1 cellular context compared by ENCODE assay signal in the genomic region with DNA sequence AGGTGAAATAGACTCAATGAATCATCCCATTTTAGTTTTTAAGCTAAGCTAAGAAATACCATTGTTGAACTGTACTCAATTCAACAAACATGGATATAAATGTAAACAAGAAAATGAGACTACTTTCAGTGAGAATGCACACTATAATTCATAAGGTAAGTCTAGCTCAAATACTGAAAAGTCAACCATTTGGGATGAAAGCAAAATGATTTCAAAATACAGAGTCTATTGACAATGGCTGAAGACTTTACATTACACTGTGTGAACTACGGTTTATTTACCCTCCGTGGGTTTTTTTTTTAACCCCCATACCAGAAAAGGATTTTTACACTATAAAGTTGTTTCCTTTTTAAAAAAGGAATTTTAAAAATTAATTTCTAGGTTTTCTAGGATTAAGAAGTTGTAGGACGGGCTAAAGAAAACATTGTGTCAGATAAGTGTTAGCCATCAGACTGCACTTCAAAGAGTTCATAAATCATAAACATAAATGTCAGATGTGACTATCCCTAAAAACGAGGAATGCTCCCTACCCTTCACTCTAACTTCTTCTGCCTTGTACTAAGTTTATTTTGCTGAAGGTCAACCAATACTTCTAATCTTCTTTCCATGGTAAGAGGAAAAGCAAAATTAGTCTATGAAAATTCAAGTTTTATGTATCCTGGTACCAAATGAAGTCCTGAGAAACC.
TF ChIP-seq lines count a peak whose summit lies in the region.

No MANE protein-coding gene starts in this region.

TF ChIP-seq in HepG2, 621 proteins besides CTCF, POLR2A, EP300 and RAD21 (continued from another document and continues in another):
- TF ChIP-seq PAXIP1 (CRISPR knock-in tag; conservative IDR thresholded peaks at IDR 0.05) (peak; percentile 58), ZNF589 (CRISPR knock-in tag; conservative IDR thresholded peaks at IDR 0.05) (no peak), GRHL1 (CRISPR knock-in tag; conservative IDR thresholded peaks at IDR 0.05) (no peak), CEBPG (CRISPR knock-in tag; IDR thresholded peaks at IDR 0.05) (peak; percentile 48), ZNF431 (CRISPR knock-in tag; IDR thresholded peaks at IDR 0.05; ENCODE audit: borderline replicate concordance, low read depth) (no peak), IRX3 (CRISPR knock-in tag; IDR thresholded peaks at IDR 0.05; ENCODE audit: borderline replicate concordance, low read depth) (no peak), FOXA1 (IDR thresholded peaks at IDR 0.05) (peak; percentile 72), FOXA1 (CRISPR knock-in tag; IDR thresholded peaks at IDR 0.05) (peak; percentile 58; the same call in 1 of the 2 replicates), FUBP1 (CRISPR knock-in tag; IDR thresholded peaks at IDR 0.05; ENCODE audit: borderline replicate concordance) (no peak), ZFP36L2 (CRISPR knock-in tag; IDR thresholded peaks at IDR 0.05) (no peak), PTBP1 (IDR thresholded peaks at IDR 0.05; ENCODE audit: low read depth, low read length, poor library complexity, severe bottlenecking) (no peak), ZNF761 (CRISPR knock-in tag; conservative IDR thresholded peaks at IDR 0.05) (no peak), RELA (CRISPR knock-in tag; IDR thresholded peaks at IDR 0.05) (no peak), CCDC6 (CRISPR knock-in tag; IDR thresholded peaks at IDR 0.05) (no peak), ZNF564 (CRISPR knock-in tag; IDR thresholded peaks at IDR 0.05) (no peak), THAP11 (CRISPR knock-in tag; IDR thresholded peaks at IDR 0.05) (0 out of 2 replicates have a peak, but pooled peaks have one; percentile 30), ZNF569 (CRISPR knock-in tag; IDR thresholded peaks at IDR 0.05; ENCODE audit: borderline replicate concordance) (no peak), RERE (CRISPR knock-in tag; IDR thresholded peaks at IDR 0.05; ENCODE audit: low read depth) (peak; percentile 70; the same call in 1 of the 2 replicates), ZSCAN25 (CRISPR knock-in tag; IDR thresholded peaks at IDR 0.05) (no peak), HDAC1 (CRISPR knock-in tag; IDR thresholded peaks at IDR 0.05) (no peak), ZNF343 (CRISPR knock-in tag; IDR thresholded peaks at IDR 0.05) (no peak), ZNF460 (CRISPR knock-in tag; IDR thresholded peaks at IDR 0.05; ENCODE audit: borderline replicate concordance) (no peak), ERF (CRISPR knock-in tag; IDR thresholded peaks at IDR 0.05) (no peak), ADNP (CRISPR knock-in tag; IDR thresholded peaks at IDR 0.05) (no peak), ISL2 (CRISPR knock-in tag; IDR thresholded peaks at IDR 0.05) (peak; percentile 84), GATA4 (IDR thresholded peaks at IDR 0.05; ENCODE audit: borderline replicate concordance, low read depth) (no peak), PPARG (CRISPR knock-in tag; conservative IDR thresholded peaks at IDR 0.05) (0 out of 2 replicates have a peak, but pooled peaks have one; percentile 13), SAP130 (CRISPR knock-in tag; IDR thresholded peaks at IDR 0.05; ENCODE audit: low read depth) (peak; percentile 54)
- TF ChIP-seq, protein P1, sequence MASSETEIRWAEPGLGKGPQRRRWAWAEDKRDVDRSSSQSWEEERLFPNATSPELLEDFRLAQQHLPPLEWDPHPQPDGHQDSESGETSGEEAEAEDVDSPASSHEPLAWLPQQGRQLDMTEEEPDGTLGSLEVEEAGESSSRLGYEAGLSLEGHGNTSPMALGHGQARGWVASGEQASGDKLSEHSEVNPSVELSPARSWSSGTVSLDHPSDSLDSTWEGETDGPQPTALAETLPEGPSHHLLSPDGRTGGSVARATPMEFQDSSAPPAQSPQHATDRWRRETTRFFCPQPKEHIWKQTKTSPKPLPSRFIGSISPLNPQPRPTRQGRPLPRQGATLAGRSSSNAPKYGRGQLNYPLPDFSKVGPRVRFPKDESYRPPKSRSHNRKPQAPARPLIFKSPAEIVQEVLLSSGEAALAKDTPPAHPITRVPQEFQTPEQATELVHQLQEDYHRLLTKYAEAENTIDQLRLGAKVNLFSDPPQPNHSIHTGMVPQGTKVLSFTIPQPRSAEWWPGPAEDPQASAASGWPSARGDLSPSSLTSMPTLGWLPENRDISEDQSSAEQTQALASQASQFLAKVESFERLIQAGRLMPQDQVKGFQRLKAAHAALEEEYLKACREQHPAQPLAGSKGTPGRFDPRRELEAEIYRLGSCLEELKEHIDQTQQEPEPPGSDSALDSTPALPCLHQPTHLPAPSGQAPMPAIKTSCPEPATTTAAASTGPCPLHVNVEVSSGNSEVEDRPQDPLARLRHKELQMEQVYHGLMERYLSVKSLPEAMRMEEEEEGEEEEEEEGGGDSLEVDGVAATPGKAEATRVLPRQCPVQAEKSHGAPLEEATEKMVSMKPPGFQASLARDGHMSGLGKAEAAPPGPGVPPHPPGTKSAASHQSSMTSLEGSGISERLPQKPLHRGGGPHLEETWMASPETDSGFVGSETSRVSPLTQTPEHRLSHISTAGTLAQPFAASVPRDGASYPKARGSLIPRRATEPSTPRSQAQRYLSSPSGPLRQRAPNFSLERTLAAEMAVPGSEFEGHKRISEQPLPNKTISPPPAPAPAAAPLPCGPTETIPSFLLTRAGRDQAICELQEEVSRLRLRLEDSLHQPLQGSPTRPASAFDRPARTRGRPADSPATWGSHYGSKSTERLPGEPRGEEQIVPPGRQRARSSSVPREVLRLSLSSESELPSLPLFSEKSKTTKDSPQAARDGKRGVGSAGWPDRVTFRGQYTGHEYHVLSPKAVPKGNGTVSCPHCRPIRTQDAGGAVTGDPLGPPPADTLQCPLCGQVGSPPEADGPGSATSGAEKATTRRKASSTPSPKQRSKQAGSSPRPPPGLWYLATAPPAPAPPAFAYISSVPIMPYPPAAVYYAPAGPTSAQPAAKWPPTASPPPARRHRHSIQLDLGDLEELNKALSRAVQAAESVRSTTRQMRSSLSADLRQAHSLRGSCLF (CRISPR knock-in tag; IDR thresholded peaks at IDR 0.05; ENCODE audit: borderline replicate concordance) = no peak
- TF ChIP-seq, protein P2, sequence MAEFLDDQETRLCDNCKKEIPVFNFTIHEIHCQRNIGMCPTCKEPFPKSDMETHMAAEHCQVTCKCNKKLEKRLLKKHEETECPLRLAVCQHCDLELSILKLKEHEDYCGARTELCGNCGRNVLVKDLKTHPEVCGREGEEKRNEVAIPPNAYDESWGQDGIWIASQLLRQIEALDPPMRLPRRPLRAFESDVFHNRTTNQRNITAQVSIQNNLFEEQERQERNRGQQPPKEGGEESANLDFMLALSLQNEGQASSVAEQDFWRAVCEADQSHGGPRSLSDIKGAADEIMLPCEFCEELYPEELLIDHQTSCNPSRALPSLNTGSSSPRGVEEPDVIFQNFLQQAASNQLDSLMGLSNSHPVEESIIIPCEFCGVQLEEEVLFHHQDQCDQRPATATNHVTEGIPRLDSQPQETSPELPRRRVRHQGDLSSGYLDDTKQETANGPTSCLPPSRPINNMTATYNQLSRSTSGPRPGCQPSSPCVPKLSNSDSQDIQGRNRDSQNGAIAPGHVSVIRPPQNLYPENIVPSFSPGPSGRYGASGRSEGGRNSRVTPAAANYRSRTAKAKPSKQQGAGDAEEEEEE (CRISPR knock-in tag; IDR thresholded peaks at IDR 0.05; ENCODE audit: borderline replicate concordance) = no peak
- TF ChIP-seq, protein P3, sequence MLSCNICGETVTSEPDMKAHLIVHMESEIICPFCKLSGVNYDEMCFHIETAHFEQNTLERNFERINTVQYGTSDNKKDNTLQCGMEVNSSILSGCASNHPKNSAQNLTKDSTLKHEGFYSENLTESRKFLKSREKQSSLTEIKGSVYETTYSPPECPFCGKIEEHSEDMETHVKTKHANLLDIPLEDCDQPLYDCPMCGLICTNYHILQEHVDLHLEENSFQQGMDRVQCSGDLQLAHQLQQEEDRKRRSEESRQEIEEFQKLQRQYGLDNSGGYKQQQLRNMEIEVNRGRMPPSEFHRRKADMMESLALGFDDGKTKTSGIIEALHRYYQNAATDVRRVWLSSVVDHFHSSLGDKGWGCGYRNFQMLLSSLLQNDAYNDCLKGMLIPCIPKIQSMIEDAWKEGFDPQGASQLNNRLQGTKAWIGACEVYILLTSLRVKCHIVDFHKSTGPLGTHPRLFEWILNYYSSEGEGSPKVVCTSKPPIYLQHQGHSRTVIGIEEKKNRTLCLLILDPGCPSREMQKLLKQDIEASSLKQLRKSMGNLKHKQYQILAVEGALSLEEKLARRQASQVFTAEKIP (CRISPR knock-in tag; IDR thresholded peaks at IDR 0.05; ENCODE audit: borderline replicate concordance) = no peak
